In the genomic region with DNA sequence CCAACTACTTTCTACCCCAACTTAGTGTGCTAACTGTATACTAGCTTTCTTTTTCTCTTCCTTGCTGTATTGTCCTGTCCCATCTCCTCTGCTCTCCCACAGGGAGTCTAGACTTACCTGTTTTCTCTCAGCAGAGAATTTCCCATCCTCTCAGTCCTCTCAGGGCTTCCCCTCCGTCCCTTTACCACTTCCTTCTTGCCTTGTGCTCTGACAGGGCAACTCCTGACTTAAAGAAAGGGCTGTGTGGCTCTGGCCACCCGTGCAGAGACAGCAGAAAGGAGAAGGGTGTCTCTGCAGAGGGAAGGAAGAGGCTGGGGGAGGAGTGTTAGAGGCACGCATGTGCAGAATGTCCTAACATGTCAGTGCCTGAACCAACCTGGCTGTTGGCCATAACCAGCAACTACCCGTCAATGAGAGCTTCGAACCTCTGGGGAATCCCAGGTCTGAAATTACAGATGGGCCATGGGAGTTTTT, we compare ENCODE assay signal across 8 cellular contexts. TPM values are rescaled to one million over a fixed set of nuclear protein-coding genes. Genes with fewer than 3 reads are reported as not detected.
A peak's percentile ranks its signal among the peaks of the same experiment; 100 is the strongest.
DNase-seq lines count a peak whose midpoint lies in the region; ATAC-seq and TF ChIP-seq lines count a peak whose summit lies in the region.

GCSAM (minus strand) TSS at position 274 of the 474 bp plus-strand sequence; CDS start at position 146, 128 bp downstream.

- H3K4me3 ChIP-seq in mononuclear cell (ENCODE audit: low read length), result peak within 1 kb of the TSS; percentile 15
- no peak within 1 kb of the TSS for H3K4me3 ChIP-seq in testis

- no peak for TF ChIP-seq POLR2A in testis (IDR thresholded peaks at IDR 0.05)

- no peak for TF ChIP-seq CTCF in GM13977 (IDR thresholded peaks at IDR 0.05; ENCODE audit: extremely low read depth, insufficient read depth, missing control alignments)
- TF ChIP-seq CTCF in testis (IDR thresholded peaks at IDR 0.05), result no peak

- DNase-seq in GM13977 (ENCODE audit: low spot score), result peak; percentile 50
- peak; percentile 95 for DNase-seq in NCI-H2171 (lab: John Stamatoyannopoulos, UW)
- DNase-seq in activated T-helper 1 cell treated with anti-CD3 and anti-CD28 coated beads, Interleukin-2, amount 50 U/mL, for 16 hours (ENCODE audit: low read depth in 1 of 2, low spot score in 1 of 2), result peak; percentile 35 to 48
- peak; percentile 30 for DNase-seq in testis
- no peak for DNase-seq in NCI-H748 treated with DMSO at 0.1 percent for 48 hours (lab: John Stamatoyannopoulos, UW)
- DNase-seq in NCI-H2227 (lab: John Stamatoyannopoulos, UW; ENCODE audit: unreplicated experiment), result no peak

- no peaks in the 10 kb centered on the region for H3K27me3 ChIP-seq in mononuclear cell (ENCODE audit: insufficient read depth, low read length)
- no peaks in the 10 kb centered on the region for H3K27me3 ChIP-seq in testis

- intact Hi-C loops in testis (cut with DNase I; ENCODE audit: low total_unique reads), result no loop called here

- in situ Hi-C loops in GM13977 (cut with MboI; ENCODE audit: low pct_unique_long_range_greater_than_20kb, low sequenced_read_pairs, unreplicated experiment), result loop anchor here (10.0 kb wide), 1 partner anchor 162 kb away; the partner anchor contains the start of gene SLC9C1

- 49 to 74% methylated on average over 5 of the region's 5 CpGs for WGBS in testis, 2 donors

- H3K9me3 ChIP-seq in mononuclear cell (ENCODE audit: low read depth, low read length), result no peaks in the 10 kb centered on the region
- no peaks in the 10 kb centered on the region for H3K9me3 ChIP-seq in testis

- peaks cover 60% of the 10 kb centered on the region for H3K4me1 ChIP-seq in mononuclear cell (ENCODE audit: insufficient read depth, low read length)
- H3K4me1 ChIP-seq in testis, result peaks cover 3% of the 10 kb centered on the region

- H3K36me3 ChIP-seq in testis (ENCODE audit: low read depth, missing control alignments), result no peaks in the 10 kb centered on the region

- ATAC-seq in HG02588 (IDR thresholded peaks at IDR 0.05; ENCODE audit: unreplicated experiment), result peak; percentile 76

- H3K27ac ChIP-seq in testis, result no peak within 1 kb of the TSS

RNA-seq across cellular contexts. Expression of gene GCSAM, which starts in this region (rescaled TPM):
- total RNA-seq in mononuclear cell (6.4 TPM), testis (under 1 TPM; 0.06 to 0.63 TPM)
- polyA plus RNA-seq in testis (ENCODE audit: insufficient read depth, low read depth, low replicate concordance), result 0.42 TPM

Comparison
In these comparisons a context has a peak if more than half of its experiments do, and no peak if none do; other contexts are left out.
1. Peak in DNase-seq in testis; RNA of the gene not detected or under 1 TPM.
2. DNase-seq: peak in GM13977 (single experiment), NCI-H2171 (single experiment) and activated T-helper 1 cell treated with anti-CD3 and anti-CD28 coated beads, Interleukin-2, amount 50 U/mL, for 16 hours (2 of 2); none in NCI-H748 treated with DMSO at 0.1 percent for 48 hours (single experiment) and NCI-H2227 (single experiment).